ENCODE assay signal across 8 cellular contexts in the genomic region with DNA sequence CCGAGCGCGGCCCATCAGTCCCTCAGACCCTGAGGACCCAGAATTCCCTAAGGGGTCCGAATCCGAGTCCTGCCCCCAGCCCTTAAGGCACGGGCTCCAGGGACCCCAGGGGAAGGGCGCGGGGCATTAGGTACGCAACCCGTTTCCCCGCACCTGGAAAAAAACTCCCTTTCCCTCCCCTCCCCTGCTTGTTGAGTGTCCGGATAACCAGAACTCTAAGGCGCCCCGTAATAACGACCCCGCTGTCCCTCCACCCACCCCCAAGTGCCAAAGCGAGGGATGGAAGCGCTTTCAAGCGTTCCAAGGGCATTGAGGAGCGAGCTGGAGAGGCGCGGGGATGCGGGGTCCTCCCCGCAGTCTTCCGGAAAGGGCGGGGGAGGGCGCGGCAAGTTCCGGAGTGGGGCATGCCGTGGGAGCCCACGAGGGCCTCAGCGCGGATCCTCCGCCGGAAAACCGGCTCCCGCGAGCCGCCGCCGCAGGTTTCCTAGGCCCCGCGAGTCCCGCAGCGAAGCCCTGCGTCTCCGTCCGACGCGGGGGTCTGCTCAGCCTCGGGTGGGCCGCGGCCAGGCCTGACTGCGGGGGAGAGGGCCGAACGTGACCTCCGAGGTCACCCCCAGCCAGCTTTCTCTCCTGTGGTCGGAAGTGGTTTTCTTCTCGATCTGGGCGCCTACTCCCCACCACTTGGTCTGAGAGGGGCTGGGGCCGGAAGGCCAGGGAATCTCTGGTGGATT. TPM values are rescaled to one million over a fixed set of nuclear protein-coding genes. Genes with fewer than 3 reads are reported as not detected.
A peak's percentile ranks its signal among the peaks of the same experiment; 100 is the strongest.
DNase-seq lines count a peak whose midpoint lies in the region; ATAC-seq and TF ChIP-seq lines count a peak whose summit lies in the region.

No MANE protein-coding gene starts in this region.

- H3K4me1 ChIP-seq in BLaER1 (peaks cover 38% of the 10 kb centered on the region), trophoblast cell (ENCODE audit: control insufficient read depth in 1 of 2, insufficient read depth in 2 of 2, low read length in 2 of 2) (peaks cover 26 to 35% of the 10 kb centered on the region in 2 experiments)

- no peak overlapping the region for H3K4me3 ChIP-seq in BLaER1
- no peak overlapping the region for H3K4me3 ChIP-seq in trophoblast cell (ENCODE audit: low read depth, low read length)

- H3K27ac ChIP-seq in BLaER1 = no peak overlapping the region
- H3K27ac ChIP-seq in trophoblast cell (ENCODE audit: low read depth, low read length) = peak overlapping the region; percentile 26

- no peaks in the 10 kb centered on the region for H3K36me3 ChIP-seq in BLaER1
- H3K36me3 ChIP-seq in trophoblast cell (ENCODE audit: control insufficient read depth in 1 of 2, insufficient read depth in 2 of 2, low read length in 2 of 2) = no peaks in the 10 kb centered on the region

- H3K4me2 ChIP-seq in BLaER1 (peak overlapping the region; percentile 80), trophoblast cell (ENCODE audit: low read length) (peak overlapping the region; percentile 82)

- no peak for TF ChIP-seq CTCF in glutamatergic neuron (IDR thresholded peaks at IDR 0.05; ENCODE audit: partially characterized antibody, unreplicated experiment)

- H3K9me3 Mint-ChIP-seq in T-cell (no peaks in the 10 kb centered on the region), glutamatergic neuron (ENCODE audit: unreplicated experiment) (peaks cover 6% of the 10 kb centered on the region)

- H3K4me3 Mint-ChIP-seq in T-cell (peak overlapping the region; percentile 21 to 63 (median 43)), glutamatergic neuron (ENCODE audit: unreplicated experiment) (peak overlapping the region; percentile 74)

- peak overlapping the region; percentile 61 for H2BK12ac ChIP-seq in trophoblast cell (ENCODE audit: low read length)

- peak overlapping the region; percentile 33 for H3K14ac ChIP-seq in trophoblast cell (ENCODE audit: low read length)

- H3K79me2 ChIP-seq in trophoblast cell (ENCODE audit: control insufficient read depth, insufficient read depth, low read length, poor library complexity) = peaks cover 6% of the 10 kb centered on the region

- no peaks in the 10 kb centered on the region for H3K9me3 ChIP-seq in BLaER1
- peaks cover 1% of the 10 kb centered on the region for H3K9me3 ChIP-seq in trophoblast cell (ENCODE audit: insufficient read depth, low read depth, low read length)

- H2AK5ac ChIP-seq in trophoblast cell (ENCODE audit: low read length) = peak overlapping the region; percentile 34

- peaks cover 34% of the 10 kb centered on the region for H3K79me1 ChIP-seq in trophoblast cell (ENCODE audit: low read length)

- peak overlapping the region; percentile 58 for H3K18ac ChIP-seq in trophoblast cell (ENCODE audit: low read length)

- H3K27me3 Mint-ChIP-seq in T-cell (peaks cover 38 to 64% of the 10 kb centered on the region in 2 donors), glutamatergic neuron (ENCODE audit: unreplicated experiment) (peaks cover 12% of the 10 kb centered on the region)

- peak overlapping the region; percentile 32 for H2AFZ ChIP-seq in trophoblast cell (ENCODE audit: insufficient read depth, low read length, poor library complexity)

- no peak for DNase-seq in T-cell
- no peak for DNase-seq in glutamatergic neuron
- DNase-seq in trophoblast cell = no peak
- DNase-seq in NCI-H2227 treated with DMSO at 0.1 percent for 48 hours (lab: John Stamatoyannopoulos, UW) = no peak
- no peak for DNase-seq in NCI-H82 treated with DMSO at 0.1 percent for 48 hours (lab: John Stamatoyannopoulos, UW; ENCODE audit: unreplicated experiment)
- DNase-seq in retina = no peak

- CTCF ChIA-PET in T-cell (lab: Charles Lee) = no interaction called here

- H2BK5ac ChIP-seq in trophoblast cell (ENCODE audit: low read depth, low read length, poor library complexity) = peak overlapping the region; percentile 51

- H4K91ac ChIP-seq in trophoblast cell (ENCODE audit: low read depth, low read length) = peak overlapping the region; percentile 84

- peak overlapping the region; percentile 78 for H4K8ac ChIP-seq in trophoblast cell (ENCODE audit: low read depth, low read length)

- no peak overlapping the region for H3K4ac ChIP-seq in trophoblast cell (ENCODE audit: low read depth, low read length)

- no peak for ATAC-seq in T-cell (replicated peaks in 1 of 4)
- no peak for ATAC-seq in GM21619 (IDR thresholded peaks at IDR 0.05; ENCODE audit: unreplicated experiment)

- H3K36me3 Mint-ChIP-seq in T-cell (no peaks in the 10 kb centered on the region), glutamatergic neuron (ENCODE audit: unreplicated experiment) (no peaks in the 10 kb centered on the region)

- peaks cover 63% of the 10 kb centered on the region for H4K20me1 ChIP-seq in BLaER1

- no CpG with 5 or more reads among the region's 61 CpGs for WGBS in trophoblast cell (ENCODE audit: extremely low coverage, insufficient coverage, insufficient read length)

- POLR2A ChIA-PET in T-cell (lab: Charles Lee) = no interaction called here

- H3K4me1 Mint-ChIP-seq in T-cell (peaks cover 16 to 37% (median 35%) of the 10 kb centered on the region in 3 donors), glutamatergic neuron (ENCODE audit: low read depth, unreplicated experiment) (peaks cover 4% of the 10 kb centered on the region)

- H3K23ac ChIP-seq in trophoblast cell (ENCODE audit: low read length) = no peak overlapping the region

- H3K9ac ChIP-seq in BLaER1 (no peak overlapping the region), trophoblast cell (ENCODE audit: low read length) (peak overlapping the region; percentile 6)

- peaks cover 85% of the 10 kb centered on the region for H3K27me3 ChIP-seq in BLaER1
- H3K27me3 ChIP-seq in trophoblast cell (ENCODE audit: insufficient read depth, low read length) = peaks cover 18% of the 10 kb centered on the region

- peak overlapping the region; percentile 75 for H2BK120ac ChIP-seq in trophoblast cell (ENCODE audit: insufficient read depth, low read length, poor library complexity)

- H3K27ac Mint-ChIP-seq in T-cell = no peak overlapping the region
- H3K27ac Mint-ChIP-seq in glutamatergic neuron (ENCODE audit: unreplicated experiment) = no peak overlapping the region

- H4K12ac ChIP-seq in trophoblast cell (ENCODE audit: low read depth, low read length) = peak overlapping the region; percentile 19

RNA-seq across cellular contexts. Expression of gene CCND1, which starts 3.9 kb away (rescaled TPM):
- total RNA-seq in T-cell (1 to 10 TPM; 1.0 to 4.2 (median 2.8) TPM), glutamatergic neuron (ENCODE audit: unreplicated experiment) (36.1 TPM)
- polyA plus RNA-seq in trophoblast cell (2013) = 14.3 and 16.7 TPM in 2 replicates

RNA-seq across cellular contexts. Expression of gene LTO1, which starts 38.1 kb away (rescaled TPM):
- 10 to 100 TPM; 31.8 to 64.2 (median 57.4) TPM for total RNA-seq in T-cell
- 38.1 TPM for total RNA-seq in glutamatergic neuron (ENCODE audit: unreplicated experiment)
- polyA plus RNA-seq in trophoblast cell (2013) = 10.1 and 10.8 TPM in 2 replicates
